11 cellular contexts compared by ENCODE assay signal in the genomic region with DNA sequence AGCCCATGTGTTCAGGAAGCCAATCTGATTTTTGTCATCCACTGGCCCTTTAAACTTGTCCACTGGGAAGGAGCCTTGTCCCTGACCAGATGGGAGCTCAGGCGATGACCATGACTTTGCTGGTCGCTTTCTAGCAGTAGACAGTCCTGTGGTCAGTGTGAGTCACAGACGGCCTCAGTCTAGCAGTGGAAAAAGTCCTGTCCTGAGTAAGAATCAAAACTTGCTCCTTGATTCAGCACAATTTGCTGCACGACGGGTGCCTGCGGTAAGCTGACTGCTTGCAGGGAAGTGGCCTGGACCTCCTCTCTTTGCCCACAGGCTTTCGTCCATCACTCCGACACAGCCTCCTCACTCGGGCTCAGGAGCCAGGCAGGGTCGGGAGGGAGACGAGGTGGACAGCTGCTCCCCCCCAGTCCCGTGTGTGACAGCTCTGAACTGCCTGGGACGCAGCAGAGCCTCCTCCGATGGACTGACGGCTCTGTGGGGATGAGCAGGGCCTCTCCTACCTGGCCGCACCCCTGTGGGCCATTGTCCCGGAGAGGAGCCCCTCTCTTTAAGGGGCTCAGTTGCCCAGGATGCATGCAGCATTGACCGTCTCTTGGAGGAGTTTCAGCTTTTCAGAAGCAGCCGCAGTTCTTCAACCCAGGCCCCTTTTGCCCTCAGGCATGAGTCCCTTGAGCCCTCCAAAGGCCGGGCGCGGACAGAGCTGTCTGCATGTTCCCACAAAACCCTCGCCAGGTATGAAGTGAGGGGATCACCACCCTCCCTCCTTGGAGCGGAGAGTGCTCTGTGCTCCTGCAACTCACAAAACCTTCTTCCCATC.
DNase-seq lines count a peak whose midpoint lies in the region; ATAC-seq and TF ChIP-seq lines count a peak whose summit lies in the region.
"Had no signal": no experiment of that assay in that cellular context is flagged by ENCODE, and none has a peak within 500 bp of the region (broad histone marks: within the 10 kb centered on the region; RNA-seq: fewer than 3 reads in every experiment).

No MANE protein-coding gene starts in this region.

- H3K23ac ChIP-seq in mesendoderm (ENCODE audit: low read length) = no peak overlapping the region

- H2AK5ac ChIP-seq in mesendoderm (ENCODE audit: low read length) = no peak overlapping the region

- no peak overlapping the region for H3K56ac ChIP-seq in mesendoderm (ENCODE audit: low read length)

- H3K79me2 ChIP-seq in GM23248 (ENCODE audit: insufficient read depth) (no peaks in the 10 kb centered on the region), mesendoderm (ENCODE audit: control insufficient read depth, insufficient read depth, low read length) (no peaks in the 10 kb centered on the region)

- peaks cover 34% of the 10 kb centered on the region for H3F3A ChIP-seq in GM23248 (ENCODE audit: insufficient read depth)

- ATAC-seq in GM18519 (IDR thresholded peaks at IDR 0.05; ENCODE audit: low FRiP score, unreplicated experiment) = no peak
- ATAC-seq: HepG2 had no signal

- no peak for TF ChIP-seq CTCF in fibroblast of villous mesenchyme (IDR thresholded peaks at IDR 0.05; ENCODE audit: insufficient read depth, low read depth, low read length)
- no peak for TF ChIP-seq CTCF in tibial artery (IDR thresholded peaks at IDR 0.05)

- 50 to 53% methylated on average over 23 to 24 of the region's 24 CpGs for WGBS in GM23248 (ENCODE audit: low coverage in 1 of 2, low lambda C conversion rate in 2 of 2, missing lambda C conversion rate in 2 of 2), 2 experiments
- no CpG with 5 or more reads among the region's 24 CpGs for WGBS in mesendoderm (ENCODE audit: extremely low coverage, insufficient coverage, low lambda C conversion rate)

- H3K9me3 ChIP-seq in GM23248 (ENCODE audit: low read depth) = no peaks in the 10 kb centered on the region
- no peaks in the 10 kb centered on the region for H3K9me3 ChIP-seq in tibial artery

- H2BK120ac ChIP-seq in mesendoderm (ENCODE audit: low read depth, low read length) = no peak overlapping the region

- in situ Hi-C loops in GM23248 (cut with MboI) = no loop called here

- H3K4me1 ChIP-seq in GM23248 (ENCODE audit: insufficient read depth) = peaks cover 55% of the 10 kb centered on the region
- peaks cover 0 to 36% (median 23%) of the 10 kb centered on the region in 4 donors for H3K4me1 ChIP-seq in tibial artery
- H3K4me1 ChIP-seq in mesendoderm (ENCODE audit: control insufficient read depth, low read depth, low read length) = no peaks in the 10 kb centered on the region

- H2AFZ ChIP-seq in GM23248 = no peak overlapping the region

- H2BK15ac ChIP-seq in mesendoderm (replicated peaks; ENCODE audit: low read depth) = no peak overlapping the region

- H3K9ac ChIP-seq in GM23248 = no peak overlapping the region
- no peak overlapping the region for H3K9ac ChIP-seq in mesendoderm (ENCODE audit: low read length)

- DNase-seq in GM23248 (peak; percentile 94), SW480 (ENCODE audit: low spot score) (peak; percentile 78), fibroblast of villous mesenchyme (ENCODE audit: low read depth) (peak; percentile 14), tibial artery (peak in 1 of 2 donors; percentile 19), mesendoderm (no peak), NCI-H128 (lab: John Stamatoyannopoulos, UW; ENCODE audit: unreplicated experiment) (no peak)
- DNase-seq: activated CD4-positive, alpha-beta T cell treated with anti-CD3 and anti-CD28 coated beads, Interleukin-2, amount 10 ng/mL, durations not matched to agents 24 days and 14 days; erythroblast; NCI-H187 had no signal

- H3K4me2 ChIP-seq in GM23248 (ENCODE audit: unreplicated experiment) (peak overlapping the region; percentile 10), mesendoderm (ENCODE audit: low read length) (no peak overlapping the region)

- H4K8ac ChIP-seq in mesendoderm (ENCODE audit: low read depth, low read length) = no peak overlapping the region

- H4K5ac ChIP-seq in mesendoderm (ENCODE audit: low read length) = no peak overlapping the region

- no peak overlapping the region for H2BK5ac ChIP-seq in mesendoderm (ENCODE audit: low read length)

- no peak overlapping the region for H3K4me3 ChIP-seq in GM23248
- H3K4me3 ChIP-seq in fibroblast of villous mesenchyme (ENCODE audit: low read depth, low read length) = no peak overlapping the region
- no peak overlapping the region for H3K4me3 ChIP-seq in tibial artery
- H3K4me3 ChIP-seq in mesendoderm (ENCODE audit: low read length) = no peak overlapping the region

- no peaks in the 10 kb centered on the region for H3K9me2 ChIP-seq in GM23248 (ENCODE audit: insufficient read depth)

- no peak overlapping the region for H3K4ac ChIP-seq in mesendoderm (ENCODE audit: low read depth, low read length)

- intact Hi-C loops in tibial artery (cut with DNase I; ENCODE audit: low total_unique reads) = loop anchor here (10.0 kb wide), 1 partner anchor 166 kb away; no protein-coding TSS in a partner anchor

- H4K20me1 ChIP-seq in GM23248 (ENCODE audit: insufficient read depth) = no peaks in the 10 kb centered on the region

- H3K18ac ChIP-seq in mesendoderm (ENCODE audit: low read length) = no peak overlapping the region

- H3K79me1 ChIP-seq in mesendoderm (ENCODE audit: low read length) = no peaks in the 10 kb centered on the region

- H3K27me3 ChIP-seq in GM23248 (replicated peaks; ENCODE audit: insufficient read depth) = no peaks in the 10 kb centered on the region
- H3K27me3 ChIP-seq in tibial artery = no peaks in the 10 kb centered on the region
- no peaks in the 10 kb centered on the region for H3K27me3 ChIP-seq in mesendoderm (ENCODE audit: insufficient read depth, low read length, poor library complexity)

- peak overlapping the region; percentile 66 for H3K27ac ChIP-seq in GM23248
- H3K27ac ChIP-seq in tibial artery = peak overlapping the region; percentile 10 to 45
- no peak overlapping the region for H3K27ac ChIP-seq in mesendoderm (ENCODE audit: low read depth, low read length)

- H3K36me3 ChIP-seq in GM23248 (ENCODE audit: low read depth) (no peaks in the 10 kb centered on the region), tibial artery (no peaks in the 10 kb centered on the region), mesendoderm (ENCODE audit: control insufficient read depth, insufficient read depth, low read length) (no peaks in the 10 kb centered on the region)

Comparison
In these comparisons a context has a peak if more than half of its experiments do, and no peak if none do; other contexts are left out.
1. DNase-seq: peak in GM23248 (single experiment), SW480 (single experiment) and fibroblast of villous mesenchyme (single experiment); none in mesendoderm (single experiment) and NCI-H128 (single experiment).